9 cellular contexts compared by ENCODE assay signal in the genomic region with DNA sequence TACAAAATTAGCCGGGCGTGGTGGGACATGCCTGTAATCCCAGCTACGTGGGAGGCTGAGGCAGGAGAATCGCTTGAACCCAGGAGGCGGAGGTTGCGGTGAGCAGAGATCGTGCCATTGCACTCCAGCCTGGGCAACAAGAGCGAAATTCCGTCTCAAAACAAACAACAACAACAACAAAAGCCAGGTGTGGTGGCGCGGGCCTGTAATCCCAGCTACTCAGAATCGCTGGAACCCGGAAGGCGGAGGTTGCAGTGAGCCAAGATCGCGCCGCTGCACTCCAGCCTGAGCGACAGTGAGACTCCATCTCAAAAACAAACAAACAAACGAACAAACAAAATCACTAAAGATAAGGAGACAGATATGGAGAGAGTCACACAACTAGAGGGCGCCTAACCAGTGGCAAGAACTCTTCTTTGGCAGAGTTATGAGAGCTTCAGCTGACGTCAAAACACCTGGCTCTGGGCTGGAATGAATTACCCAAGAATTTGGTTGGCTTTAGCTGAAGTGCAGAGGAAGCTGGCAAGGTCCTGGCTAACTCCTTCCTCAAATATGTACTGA. TPM values are rescaled to one million over a fixed set of nuclear protein-coding genes. Genes with fewer than 3 reads are reported as not detected.
DNase-seq lines count a peak whose midpoint lies in the region; ATAC-seq and TF ChIP-seq lines count a peak whose summit lies in the region.
"Not testable (repeated sequence)": the region's sequence is repeated elsewhere in the genome, so short reads cannot be mapped to it uniquely, and the experiment has no call there.
"Had no signal": no experiment of that assay in that cellular context is flagged by ENCODE, and none has a peak within 500 bp of the region (broad histone marks: within the 10 kb centered on the region; RNA-seq: fewer than 3 reads in every experiment).

No MANE protein-coding gene starts in this region.

- peak overlapping the region; percentile 83 for H3K27ac Mint-ChIP-seq in activated CD4-positive, alpha-beta T cell treated with anti-CD3 and anti-CD28 coated beads, Interleukin-2, amount 10 ng/mL, durations not matched to agents 7 days and 5 days
- not testable (repeated sequence) for H3K27ac Mint-ChIP-seq in central memory CD8-positive, alpha-beta T cell (ENCODE audit: low read depth)

- H3K27me3 Mint-ChIP-seq in activated CD4-positive, alpha-beta T cell treated with anti-CD3 and anti-CD28 coated beads, Interleukin-2, amount 10 ng/mL, durations not matched to agents 7 days and 5 days; central memory CD8-positive, alpha-beta T cell: not testable (repeated sequence)

- not testable (repeated sequence) for ATAC-seq in central memory CD8-positive, alpha-beta T cell (replicated peaks; ENCODE audit: extremely low read depth, poor library complexity, severe bottlenecking)

- not testable (repeated sequence) for H3K9me3 Mint-ChIP-seq in activated CD4-positive, alpha-beta T cell treated with anti-CD3 and anti-CD28 coated beads, Interleukin-2, amount 10 ng/mL, durations not matched to agents 7 days and 5 days; central memory CD8-positive, alpha-beta T cell

- H3K4me1 ChIP-seq in OCI-LY3 (ENCODE audit: low read length), result peaks cover 12% of the 10 kb centered on the region

- not testable (repeated sequence) for H3K27me3 ChIP-seq in OCI-LY3 (ENCODE audit: low read depth, low read length)

- H3K4me3 Mint-ChIP-seq in activated CD4-positive, alpha-beta T cell treated with anti-CD3 and anti-CD28 coated beads, Interleukin-2, amount 10 ng/mL, durations not matched to agents 7 days and 5 days, result peak overlapping the region; percentile 96
- H3K4me3 Mint-ChIP-seq in central memory CD8-positive, alpha-beta T cell, result peak overlapping the region; percentile 99

- H3K9me3 ChIP-seq in OCI-LY3 (ENCODE audit: insufficient read depth, low read length), result not testable (repeated sequence)

- H3K4me2 ChIP-seq in OCI-LY3 (ENCODE audit: low read length), result peak overlapping the region; percentile 100

- not testable (repeated sequence) for H3K36me3 Mint-ChIP-seq in activated CD4-positive, alpha-beta T cell treated with anti-CD3 and anti-CD28 coated beads, Interleukin-2, amount 10 ng/mL, durations not matched to agents 7 days and 5 days (ENCODE audit: low read depth); central memory CD8-positive, alpha-beta T cell (ENCODE audit: insufficient read depth)

- TF ChIP-seq CTCF in AG10803 (conservative IDR thresholded peaks at IDR 0.05; ENCODE audit: low read length), result peak; percentile 21
- TF ChIP-seq CTCF in GM12874 (IDR thresholded peaks at IDR 0.05; ENCODE audit: insufficient read depth, low read depth, low read length), result peak; percentile 33; the same call in 1 of the 2 replicates
- TF ChIP-seq CTCF in OCI-LY3 (IDR thresholded peaks at IDR 0.05; ENCODE audit: low read depth, low read length), result peak; percentile 34; the same call in 1 of the 2 replicates
- peak; percentile 24 for TF ChIP-seq CTCF in retinal pigment epithelial cell (conservative IDR thresholded peaks at IDR 0.05; ENCODE audit: low read depth, low read length)

- DNase-seq in AG10803 (ENCODE audit: low read depth), result peak; percentile 50
- peak; percentile 42 for DNase-seq in M059J (ENCODE audit: low read depth)
- peak; percentile 33 for DNase-seq in activated CD4-positive, alpha-beta T cell treated with anti-CD3 and anti-CD28 coated beads, Interleukin-2, amount 10 ng/mL, durations not matched to agents 7 days and 5 days
- not testable (repeated sequence) for DNase-seq in central memory CD8-positive, alpha-beta T cell (ENCODE audit: low spot score in 2 of 2); retinal pigment epithelial cell (ENCODE audit: low read depth)
- DNase-seq in iPS-NIHi11 (ENCODE audit: low spot score), result peak; percentile 41

- CTCF ChIA-PET in activated CD4-positive, alpha-beta T cell treated with anti-CD3 and anti-CD28 coated beads, Interleukin-2, amount 10 ng/mL, durations not matched to agents 7 days and 5 days (lab: Charles Lee), result interaction anchor here (1.2 kb wide), 1 partner anchor 183 kb away, joined by 3 read pairs; no protein-coding TSS in a partner anchor

- POLR2A ChIA-PET in activated CD4-positive, alpha-beta T cell treated with anti-CD3 and anti-CD28 coated beads, Interleukin-2, amount 10 ng/mL, durations not matched to agents 7 days and 5 days (lab: Charles Lee), result interaction anchor here (0.6 to 0.7 kb wide), 2 partner anchors 13 to 18 kb away, joined by 4 read pairs; partner anchors contain the start of gene DBF4B

- not testable (repeated sequence) for H2AFZ ChIP-seq in OCI-LY3 (ENCODE audit: low read depth, low read length)

- not testable (repeated sequence) for H3K36me3 ChIP-seq in OCI-LY3 (replicated peaks; ENCODE audit: low read depth, low read length)

- H3K79me2 ChIP-seq in OCI-LY3 (ENCODE audit: low read length), result peaks cover 30% of the 10 kb centered on the region

- H3K4me1 Mint-ChIP-seq in activated CD4-positive, alpha-beta T cell treated with anti-CD3 and anti-CD28 coated beads, Interleukin-2, amount 10 ng/mL, durations not matched to agents 7 days and 5 days, result peaks cover 38% of the 10 kb centered on the region
- peaks cover 24% of the 10 kb centered on the region for H3K4me1 Mint-ChIP-seq in central memory CD8-positive, alpha-beta T cell

- not testable (repeated sequence) for H3K4me3 ChIP-seq in AG10803 (ENCODE audit: low read length); retinal pigment epithelial cell (ENCODE audit: low read length)
- peak overlapping the region; percentile 92 for H3K4me3 ChIP-seq in OCI-LY3 (ENCODE audit: low read length)

- H4K20me1 ChIP-seq in OCI-LY3 (ENCODE audit: insufficient read depth, low read length), result not testable (repeated sequence)

- H3K27ac ChIP-seq in OCI-LY3 (ENCODE audit: low read length), result not testable (repeated sequence)

- not testable (repeated sequence) for H3K9ac ChIP-seq in OCI-LY3 (ENCODE audit: low read length)

RNA-seq across cellular contexts. Expression of gene CCDC43, which starts 1.2 kb away (rescaled TPM):
- 23.5 and 26.1 TPM in 2 replicates for total RNA-seq in M059J (2014; rRNA removed; shearing (Covaris generic))
- 10 to 100 TPM; 25.5 to 26.8 TPM for total RNA-seq in activated CD4-positive, alpha-beta T cell treated with anti-CD3 and anti-CD28 coated beads, Interleukin-2, amount 10 ng/mL, durations not matched to agents 7 days and 5 days

RNA-seq across cellular contexts. Expression of gene DBF4B, which starts 17.6 kb away (rescaled TPM):
- total RNA-seq in M059J (2014; rRNA removed; shearing (Covaris generic)), result 9.2 and 17.1 TPM in 2 replicates
- 10 to 100 TPM; 26.2 to 32.9 TPM for total RNA-seq in activated CD4-positive, alpha-beta T cell treated with anti-CD3 and anti-CD28 coated beads, Interleukin-2, amount 10 ng/mL, durations not matched to agents 7 days and 5 days

RNA-seq across cellular contexts. Expression of gene MEIOC, which starts 34.6 kb away (rescaled TPM):
- not detected in 2 replicates for total RNA-seq in M059J (2014; rRNA removed; shearing (Covaris generic))
- total RNA-seq in activated CD4-positive, alpha-beta T cell treated with anti-CD3 and anti-CD28 coated beads, Interleukin-2, amount 10 ng/mL, durations not matched to agents 7 days and 5 days, result under 1 TPM; 0.22 to 0.46 TPM
- total RNA-seq: lower lobe of right lung had no signal
